ENCODE assay signal across 14 cellular contexts in the genomic region with DNA sequence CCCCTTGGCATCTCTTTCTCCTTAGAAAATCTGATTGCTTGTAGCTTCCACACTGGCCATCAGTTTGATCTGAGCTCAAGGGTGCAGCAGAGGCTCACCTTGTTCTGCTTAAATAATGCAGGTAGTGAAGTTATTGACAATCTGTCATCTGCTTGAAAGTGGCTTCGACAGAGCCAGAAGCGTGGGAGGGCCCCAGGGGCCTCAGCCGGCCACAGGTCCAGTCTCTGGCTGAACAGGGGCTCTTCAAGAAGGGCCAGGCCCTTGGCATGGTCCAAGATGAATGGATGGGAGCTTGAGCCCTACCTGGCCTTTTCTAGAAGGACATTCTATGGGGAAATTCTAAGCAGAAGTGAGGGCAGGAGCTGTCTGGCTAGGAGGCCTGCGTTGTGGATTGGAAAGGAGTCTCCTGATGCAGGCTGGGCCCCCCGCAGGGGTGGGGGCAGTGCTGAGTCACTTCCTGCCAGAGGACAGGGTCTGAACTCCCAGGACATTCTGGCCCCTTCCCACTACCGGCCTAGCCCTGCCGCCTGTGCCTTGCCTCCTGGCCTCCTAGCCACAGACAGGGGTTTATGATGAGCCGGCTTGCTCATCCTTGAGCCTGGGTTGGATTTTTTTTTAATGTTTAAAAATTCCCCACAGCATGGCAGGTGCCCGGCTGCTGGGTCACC.
DNase-seq lines count a peak whose midpoint lies in the region; ATAC-seq and TF ChIP-seq lines count a peak whose summit lies in the region.
"Had no signal": no experiment of that assay in that cellular context is flagged by ENCODE, and none has a peak within 500 bp of the region (broad histone marks: within the 10 kb centered on the region; RNA-seq: fewer than 3 reads in every experiment).

No MANE protein-coding gene starts in this region.

- no CpG with 5 or more reads among the region's 9 CpGs for WGBS in trophoblast cell (ENCODE audit: extremely low coverage, insufficient coverage, insufficient read length)
- 59% methylated on average over 6 of the region's 9 CpGs for WGBS in mammary epithelial cell (ENCODE audit: low coverage, missing lambda C conversion rate)

- DNase-seq in EL (peak; percentile 13), M059J (ENCODE audit: low read depth) (peak; percentile 58), iPS DF 4.7 (ENCODE audit: extremely low read depth, low spot score) (peak; percentile 51), trophoblast cell (no peak), SIG-M5 (lab: John Stamatoyannopoulos, UW) (no peak), DMS53 (lab: John Stamatoyannopoulos, UW) (no peak), mammary epithelial cell (no peak)
- DNase-seq: activated naive CD4-positive, alpha-beta T cell; effector CD8-positive, alpha-beta T cell; mucosa of descending colon; MV-4-11; stimulated activated CD4-positive, alpha-beta T cell treated with anti-CD3 and anti-CD28 coated beads, Interleukin-15, amount 100 ng/mL, for 24 hours had no signal

- no peak overlapping the region for H2AK5ac ChIP-seq in trophoblast cell (ENCODE audit: low read length)

- H3K18ac ChIP-seq in trophoblast cell (ENCODE audit: low read length), result no peak overlapping the region

- H4K12ac ChIP-seq in trophoblast cell (ENCODE audit: low read depth, low read length), result no peak overlapping the region

- no peak for TF ChIP-seq CTCF in mammary epithelial cell (conservative IDR thresholded peaks at IDR 0.05 in 1 of 2, IDR thresholded peaks at IDR 0.05 in 1 of 2; ENCODE audit: extremely low read depth in 1 of 2, insufficient read depth in 1 of 2, low read depth in 1 of 2, low read length in 2 of 2)

- H3K4me3 ChIP-seq in trophoblast cell (ENCODE audit: low read depth, low read length), result no peak overlapping the region
- no peak overlapping the region for H3K4me3 ChIP-seq in mammary epithelial cell (replicated peaks in 1 of 3; ENCODE audit: insufficient read depth in 1 of 3, low read depth in 2 of 3, low read length in 3 of 3)
- H3K4me3 ChIP-seq: mucosa of descending colon had no signal

- no peak for ATAC-seq in GM18858 (IDR thresholded peaks at IDR 0.05; ENCODE audit: unreplicated experiment)
- ATAC-seq: mucosa of descending colon had no signal

- H3K27me3 ChIP-seq in trophoblast cell (ENCODE audit: insufficient read depth, low read length), result no peaks in the 10 kb centered on the region
- no peaks in the 10 kb centered on the region for H3K27me3 ChIP-seq in mammary epithelial cell (ENCODE audit: insufficient read depth, low read length)

- CTCF ChIA-PET in mammary epithelial cell (lab: Charles Lee; ENCODE audit: low non-redundant PET), result no interaction called here

- H2BK120ac ChIP-seq in trophoblast cell (ENCODE audit: insufficient read depth, low read length, poor library complexity), result no peak overlapping the region

- H3K27ac ChIP-seq in trophoblast cell (ENCODE audit: low read depth, low read length) (no peak overlapping the region), mammary epithelial cell (ENCODE audit: insufficient read depth, low read depth, low read length) (no peak overlapping the region)
- H3K27ac ChIP-seq: parathyroid adenoma had no signal

- H3K36me3 ChIP-seq in trophoblast cell (ENCODE audit: control insufficient read depth in 1 of 2, insufficient read depth in 2 of 2, low read length in 2 of 2), result no peaks in the 10 kb centered on the region
- H3K36me3 ChIP-seq in mammary epithelial cell (ENCODE audit: insufficient read depth, low read length), result no peaks in the 10 kb centered on the region

- no peaks in the 10 kb centered on the region for H3K79me1 ChIP-seq in trophoblast cell (ENCODE audit: low read length)

- H3K4me1 ChIP-seq in trophoblast cell (ENCODE audit: control insufficient read depth in 1 of 2, insufficient read depth in 2 of 2, low read length in 2 of 2) (peaks cover 2 to 5% of the 10 kb centered on the region in 2 experiments), mammary epithelial cell (ENCODE audit: insufficient read depth, low read length) (no peaks in the 10 kb centered on the region)
- H3K4me1 ChIP-seq: parathyroid adenoma had no signal

- H3K79me2 ChIP-seq in trophoblast cell (ENCODE audit: control insufficient read depth, insufficient read depth, low read length, poor library complexity), result no peaks in the 10 kb centered on the region
- H3K79me2 ChIP-seq in mammary epithelial cell (ENCODE audit: insufficient read depth, low read length), result no peaks in the 10 kb centered on the region
- H3K79me2 ChIP-seq: parathyroid adenoma had no signal

- BruUV-seq in mammary epithelial cell (replicated peaks; lab: Mats Ljungman, UMichigan), result no TSS peak

- H2BK12ac ChIP-seq in trophoblast cell (ENCODE audit: low read length), result no peak overlapping the region

- H3K9ac ChIP-seq in trophoblast cell (ENCODE audit: low read length) (no peak overlapping the region), mammary epithelial cell (ENCODE audit: insufficient read depth, low read length) (no peak overlapping the region)
- H3K9ac ChIP-seq: parathyroid adenoma had no signal

- no peak overlapping the region for H3K23ac ChIP-seq in trophoblast cell (ENCODE audit: low read length)

- H3K14ac ChIP-seq in trophoblast cell (ENCODE audit: low read length), result no peak overlapping the region

- peaks cover 10% of the 10 kb centered on the region for H3K9me3 ChIP-seq in trophoblast cell (ENCODE audit: insufficient read depth, low read depth, low read length)
- H3K9me3 ChIP-seq in mammary epithelial cell (replicated peaks; ENCODE audit: insufficient read depth, low read length), result no peaks in the 10 kb centered on the region
- H3K9me3 ChIP-seq: mucosa of descending colon had no signal

- H4K91ac ChIP-seq in trophoblast cell (ENCODE audit: low read depth, low read length), result no peak overlapping the region

- no peak overlapping the region for H3K4me2 ChIP-seq in trophoblast cell (ENCODE audit: low read length)
- H3K4me2 ChIP-seq in mammary epithelial cell (ENCODE audit: insufficient read depth, low read depth, low read length), result no peak overlapping the region

- intact Hi-C loops in mammary epithelial cell (cut with micrococcal nuclease), result no loop called here

- in situ Hi-C loops in mammary epithelial cell (cut with MboI; ENCODE audit: low sequenced_read_pairs in 2 of 2), result no loop called here

- no peak overlapping the region for H3K4ac ChIP-seq in trophoblast cell (ENCODE audit: low read depth, low read length)

- no peak overlapping the region for H2AFZ ChIP-seq in trophoblast cell (ENCODE audit: insufficient read depth, low read length, poor library complexity)
- H2AFZ ChIP-seq in mammary epithelial cell (ENCODE audit: low read depth, low read length), result no peak overlapping the region
- H2AFZ ChIP-seq: parathyroid adenoma had no signal

- no peaks in the 10 kb centered on the region for H4K20me1 ChIP-seq in mammary epithelial cell (ENCODE audit: insufficient read depth, low read length)

- dilution Hi-C loops in mammary epithelial cell (cut with HindIII; ENCODE audit: low sequenced_read_pairs), result no loop called here

- H2BK5ac ChIP-seq in trophoblast cell (ENCODE audit: low read depth, low read length, poor library complexity), result peak overlapping the region; percentile 22

- no peak overlapping the region for H4K8ac ChIP-seq in trophoblast cell (ENCODE audit: low read depth, low read length)

Comparison
In these comparisons a context has a peak if more than half of its experiments do, and no peak if none do; other contexts are left out.
1. DNase-seq: peak in EL (single experiment), M059J (single experiment) and iPS DF 4.7 (single experiment); none in trophoblast cell (0 of 2), SIG-M5 (single experiment), DMS53 (single experiment) and mammary epithelial cell (single experiment).